In genomic region chr22:38464992-38465672, GRCh38 we compare ENCODE assay signal across 28 cellular contexts. TPM values are rescaled to one million over a fixed set of nuclear protein-coding genes. Genes with fewer than 3 reads are reported as not detected.
"Had no signal": no experiment of that assay in that cellular context is flagged by ENCODE, and none has a peak within 500 bp of the region (broad histone marks: within the 10 kb centered on the region; RNA-seq: fewer than 3 reads in every experiment).

No MANE protein-coding gene starts in this region.

- H3K27ac Mint-ChIP-seq: activated naive CD4-positive, alpha-beta T cell treated with anti-CD3 and anti-CD28 coated beads, Interleukin-2, amount 10 ng/mL, durations not matched to agents 7 days and 5 days; activated T-helper 1 cell treated with anti-CD3 and anti-CD28 coated beads, Interleukin-12 subunit alpha, Interleukin-12 subunit beta, Interleukin-2, Interleukin-4 antibody, amounts not matched to agents 30 ng/mL and 10 ng/mL and 1 ng/mL, durations not matched to agents 14 hours and 24 hours and 36 hours; T-helper 2 cell treated with Interferon-gamma antibody and Interleukin-4, amounts not matched to agents 5 μg/mL and 100 μg/mL, for 36 hours had no signal

- DNase-seq: activated CD4-positive, alpha-beta T cell treated with anti-CD3 and anti-CD28 coated beads for 4 hours; activated CD4-positive, alpha-beta T cell treated with anti-CD3 and anti-CD28 coated beads, Interleukin-2, amount 50 U/mL, for 4 hours; activated CD4-positive, CD25-positive, alpha-beta regulatory T cell; activated CD8-positive, alpha-beta memory T cell treated with anti-CD3 and anti-CD28 coated beads for 24 hours; activated CD8-positive, alpha-beta memory T cell treated with anti-CD3 and anti-CD28 coated beads, Interleukin-2, amount 50 U/mL, for 4 hours; activated effector memory CD4-positive, alpha-beta T cell treated with anti-CD3 and anti-CD28 coated beads, Interleukin-2, amount 50 U/mL, for 16 hours; activated naive CD4-positive, alpha-beta T cell treated with anti-CD3 and anti-CD28 coated beads, Interleukin-2, amount 10 ng/mL, durations not matched to agents 7 days and 5 days; activated T-cell treated with anti-CD3 and anti-CD28 coated beads, Interleukin-2, amount 50 U/mL, for 1 hour; amniotic stem cell; brain microvascular endothelial cell; foreskin fibroblast; left ventricle myocardium superior; mammary epithelial cell; stimulated activated naive CD4-positive, alpha-beta T cell; T-helper 1 cell had no signal

- H3K9me3 ChIP-seq: heart left ventricle, pancreas, right atrium auricular region, suprapubic skin, tibial nerve had no signal

- H3K36me3 Mint-ChIP-seq: activated naive CD4-positive, alpha-beta T cell treated with anti-CD3 and anti-CD28 coated beads, Interleukin-2, amount 10 ng/mL, durations not matched to agents 7 days and 5 days had no signal

- H3K36me3 ChIP-seq: brain microvascular endothelial cell, heart left ventricle, pancreas, right atrium auricular region, suprapubic skin, tibial nerve had no signal

- H3K4me3 ChIP-seq: heart left ventricle, pancreas, right atrium auricular region, smooth muscle cell, suprapubic skin, tibial nerve had no signal

- H3K4me3 Mint-ChIP-seq: activated naive CD4-positive, alpha-beta T cell treated with anti-CD3 and anti-CD28 coated beads, Interleukin-2, amount 10 ng/mL, durations not matched to agents 7 days and 5 days; activated T-helper 1 cell treated with anti-CD3 and anti-CD28 coated beads, Interleukin-12 subunit alpha, Interleukin-12 subunit beta, Interleukin-2, Interleukin-4 antibody, amounts not matched to agents 30 ng/mL and 10 ng/mL and 1 ng/mL, durations not matched to agents 14 hours and 24 hours and 36 hours; nephron; T-helper 2 cell treated with Interferon-gamma antibody and Interleukin-4, amounts not matched to agents 5 μg/mL and 100 μg/mL, for 36 hours had no signal

- ATAC-seq: esophagus mucosa, heart left ventricle, left ventricle myocardium superior, pancreas had no signal

- H3K27ac ChIP-seq: brain microvascular endothelial cell, heart left ventricle, pancreas, right atrium auricular region, suprapubic skin, tibial nerve had no signal

- H3K9me3 Mint-ChIP-seq: activated naive CD4-positive, alpha-beta T cell treated with anti-CD3 and anti-CD28 coated beads, Interleukin-2, amount 10 ng/mL, durations not matched to agents 7 days and 5 days; activated T-helper 1 cell treated with anti-CD3 and anti-CD28 coated beads, Interleukin-12 subunit alpha, Interleukin-12 subunit beta, Interleukin-2, Interleukin-4 antibody, amounts not matched to agents 30 ng/mL and 10 ng/mL and 1 ng/mL, durations not matched to agents 14 hours and 24 hours and 36 hours; nephron; T-helper 2 cell treated with Interferon-gamma antibody and Interleukin-4, amounts not matched to agents 5 μg/mL and 100 μg/mL, for 36 hours had no signal

- H3K4me2 ChIP-seq: smooth muscle cell had no signal

- H3K27me3 ChIP-seq: pancreas, right atrium auricular region had no signal

RNA-seq across cellular contexts. Expression of gene KCNJ4, which starts 10.1 kb away (rescaled TPM):
- total RNA-seq: activated T-helper 1 cell treated with anti-CD3 and anti-CD28 coated beads, Interleukin-12 subunit alpha, Interleukin-12 subunit beta, Interleukin-2, Interleukin-4 antibody, amounts not matched to agents 30 ng/mL and 10 ng/mL and 1 ng/mL, durations not matched to agents 14 hours and 24 hours and 36 hours; esophagus mucosa; mammary epithelial cell; mucosa of gallbladder; pancreas; pulmonary artery endothelial cell; smooth muscle cell; urinary bladder had no signal
- polyA plus RNA-seq: pancreas, smooth muscle cell, urinary bladder had no signal
